Comparison of ENCODE assay signal across 8 cellular contexts in genomic region chr2:111946294-111947114, GRCh38. TPM values are rescaled to one million over a fixed set of nuclear protein-coding genes. Genes with fewer than 3 reads are reported as not detected.
A peak's percentile ranks its signal among the peaks of the same experiment; 100 is the strongest.
DNase-seq lines count a peak whose midpoint lies in the region; ATAC-seq and TF ChIP-seq lines count a peak whose summit lies in the region.

No MANE protein-coding gene starts in this region.

- H3K4me1 Mint-ChIP-seq in H9 = peaks cover 9 to 13% of the 10 kb centered on the region in 2 experiments; a peak in 3 of 4 replicates
- H3K4me1 Mint-ChIP-seq in activated CD4-positive, alpha-beta T cell treated with anti-CD3 and anti-CD28 coated beads, Interleukin-2, amount 10 ng/mL, durations not matched to agents 24 days and 14 days = no peaks in the 10 kb centered on the region

- H2BK120ac ChIP-seq in H9 (ENCODE audit: low read depth, low read length, poor library complexity, severe bottlenecking) = no peak overlapping the region

- no peaks in the 10 kb centered on the region; the same call in 1 of the 2 replicates for H3K4me1 ChIP-seq in H9 (ENCODE audit: insufficient read depth, low read length)

- no peak overlapping the region for H3K27ac ChIP-seq in H9 (ENCODE audit: insufficient read length, low read depth, low read length)

- no peak overlapping the region for H2BK5ac ChIP-seq in H9 (ENCODE audit: insufficient read length, low read length)

- H3K36me3 Mint-ChIP-seq in H9 (ENCODE audit: insufficient read depth in 1 of 3, low read depth in 3 of 3) = peaks cover 0 to 2% (median 2%) of the 10 kb centered on the region in 3 experiments; a peak in 4 of 7 replicates
- H3K36me3 Mint-ChIP-seq in activated CD4-positive, alpha-beta T cell treated with anti-CD3 and anti-CD28 coated beads, Interleukin-2, amount 10 ng/mL, durations not matched to agents 24 days and 14 days (ENCODE audit: low read depth) = no peaks in the 10 kb centered on the region

- H2AK5ac ChIP-seq in H9 (ENCODE audit: insufficient read length, low read length) = no peak overlapping the region

- H3K4ac ChIP-seq in H9 (ENCODE audit: low read depth, low read length) = no peak overlapping the region

- no peak overlapping the region for H2BK15ac ChIP-seq in H9 (ENCODE audit: low read depth, low read length)

- H2AFZ ChIP-seq in H9 (ENCODE audit: low read length) = no peak overlapping the region

- H3K27me3 ChIP-seq in H9 (ENCODE audit: insufficient read depth, low read length) = no peaks in the 10 kb centered on the region

- H3K79me2 ChIP-seq in H9 (ENCODE audit: insufficient read depth, low read length) = no peaks in the 10 kb centered on the region

- no peak overlapping the region for H3K23ac ChIP-seq in H9 (ENCODE audit: insufficient read length, low read depth, low read length)

- H3K79me1 ChIP-seq in H9 (ENCODE audit: insufficient read depth, low read depth, low read length, poor library complexity, severe bottlenecking) = no peaks in the 10 kb centered on the region

- H4K91ac ChIP-seq in H9 (ENCODE audit: insufficient read length, low read depth, low read length) = no peak overlapping the region

- no CpG with 5 or more reads among the region's 9 CpGs for WGBS in H9 (ENCODE audit: extremely low coverage, insufficient read length, low lambda C conversion rate)

- intact Hi-C loops in activated CD4-positive, alpha-beta T cell treated with anti-CD3 and anti-CD28 coated beads, Interleukin-2, amount 10 ng/mL, durations not matched to agents 24 days and 14 days (cut with micrococcal nuclease) = no loop called here

- ATAC-seq in GM21576 (IDR thresholded peaks at IDR 0.05; ENCODE audit: unreplicated experiment) (no peak), HG03521 (IDR thresholded peaks at IDR 0.05; ENCODE audit: unreplicated experiment) (no peak)

- H3K9me3 Mint-ChIP-seq in H9 = no peaks in the 10 kb centered on the region
- no peaks in the 10 kb centered on the region for H3K9me3 Mint-ChIP-seq in activated CD4-positive, alpha-beta T cell treated with anti-CD3 and anti-CD28 coated beads, Interleukin-2, amount 10 ng/mL, durations not matched to agents 24 days and 14 days

- DNase-seq in H9 (no peak), SHP77 (lab: John Stamatoyannopoulos, UW) (peak; percentile 20 to 40), globus pallidus (ENCODE audit: low spot score) (peak; percentile 31), retinal pigment epithelial cell (ENCODE audit: low read depth) (peak; percentile 99), NCI-H146 (lab: John Stamatoyannopoulos, UW) (no peak)
- no peak for DNase-seq in activated CD4-positive, alpha-beta T cell treated with anti-CD3 and anti-CD28 coated beads, Interleukin-2, amount 10 ng/mL, durations not matched to agents 24 days and 14 days

- no peak overlapping the region for H3T11ph ChIP-seq in H9 (ENCODE audit: low read length)

- H3K4me2 ChIP-seq in H9 (ENCODE audit: insufficient read depth, insufficient read length, low read length) = no peak overlapping the region

- H3K14ac ChIP-seq in H9 (ENCODE audit: insufficient read depth, low read length) = no peak overlapping the region

- H3K56ac ChIP-seq in H9 (ENCODE audit: insufficient read length, low read depth, low read length) = no peak overlapping the region

- no peak overlapping the region for H3K9ac ChIP-seq in H9 (ENCODE audit: extremely low read depth, insufficient read length, low read length)

- H3K23me2 ChIP-seq in H9 (ENCODE audit: insufficient read length, low read depth, low read length, poor library complexity, severe bottlenecking) = no peaks in the 10 kb centered on the region

- no peaks in the 10 kb centered on the region for H4K20me1 ChIP-seq in H9 (ENCODE audit: control insufficient read depth, insufficient read depth, insufficient read length)

- H3K18ac ChIP-seq in H9 (ENCODE audit: insufficient read length, low read depth, low read length) = no peak overlapping the region

- TF ChIP-seq CTCF in H9 (conservative IDR thresholded peaks at IDR 0.05) = no peak
- no peak for TF ChIP-seq CTCF in retinal pigment epithelial cell (conservative IDR thresholded peaks at IDR 0.05; ENCODE audit: low read depth, low read length)

- no peak overlapping the region for H2BK12ac ChIP-seq in H9 (ENCODE audit: insufficient read length, low read depth, low read length)

- H3K9me3 ChIP-seq in H9 (ENCODE audit: control insufficient read depth, low read depth, low read length) = no peaks in the 10 kb centered on the region

- no peak overlapping the region for H4K5ac ChIP-seq in H9 (ENCODE audit: insufficient read length, low read depth, low read length)

- H3K27ac Mint-ChIP-seq in H9 = peak overlapping the region in 2 of 3 experiments; percentile 60 to 70; a peak in 2 of 7 replicates
- H3K27ac Mint-ChIP-seq in activated CD4-positive, alpha-beta T cell treated with anti-CD3 and anti-CD28 coated beads, Interleukin-2, amount 10 ng/mL, durations not matched to agents 24 days and 14 days = no peak overlapping the region

- H2BK20ac ChIP-seq in H9 (ENCODE audit: low read depth, low read length, poor library complexity, severe bottlenecking) = no peak overlapping the region

- H3K4me3 ChIP-seq in retinal pigment epithelial cell (ENCODE audit: low read length) = no peak overlapping the region

- H4K8ac ChIP-seq in H9 (replicated peaks; ENCODE audit: insufficient read length, low read depth, low read length) = no peak overlapping the region

- no peaks in the 10 kb centered on the region; the same call in 1 of the 2 replicates for H3K27me3 Mint-ChIP-seq in H9 (ENCODE audit: low read depth)
- peaks cover 16% of the 10 kb centered on the region for H3K27me3 Mint-ChIP-seq in activated CD4-positive, alpha-beta T cell treated with anti-CD3 and anti-CD28 coated beads, Interleukin-2, amount 10 ng/mL, durations not matched to agents 24 days and 14 days

- H3K4me3 Mint-ChIP-seq in H9 = no peak overlapping the region
- H3K4me3 Mint-ChIP-seq in activated CD4-positive, alpha-beta T cell treated with anti-CD3 and anti-CD28 coated beads, Interleukin-2, amount 10 ng/mL, durations not matched to agents 24 days and 14 days = no peak overlapping the region

RNA-seq across cellular contexts. Expression of gene MERTK, which starts 48.1 kb away (rescaled TPM):
- 4.2 and 4.8 TPM in 2 replicates for total RNA-seq in H9 (2021)
- total RNA-seq in activated CD4-positive, alpha-beta T cell treated with anti-CD3 and anti-CD28 coated beads, Interleukin-2, amount 10 ng/mL, durations not matched to agents 24 days and 14 days = 0.57 and 0.63 TPM in 2 replicates

Comparison
In these comparisons a context has a peak if more than half of its experiments do, and no peak if none do; other contexts are left out.
1. DNase-seq: peak in SHP77 (2 of 2), globus pallidus (single experiment) and retinal pigment epithelial cell (single experiment); none in H9 (single experiment), NCI-H146 (single experiment) and activated CD4-positive, alpha-beta T cell treated with anti-CD3 and anti-CD28 coated beads, Interleukin-2, amount 10 ng/mL, durations not matched to agents 24 days and 14 days (single experiment).